Comparison of ENCODE assay signal across 8 cellular contexts in genomic region chr9:21402387-21403247, GRCh38. TPM values are rescaled to one million over a fixed set of nuclear protein-coding genes. Genes with fewer than 3 reads are reported as not detected.
DNase-seq lines count a peak whose midpoint lies in the region; ATAC-seq and TF ChIP-seq lines count a peak whose summit lies in the region.

No MANE protein-coding gene starts in this region.

- no peaks in the 10 kb centered on the region for H3K9me3 ChIP-seq in mucosa of rectum (ENCODE audit: control insufficient read depth in 2 of 2, low read length in 2 of 2)
- H3K9me3 ChIP-seq in vagina = no peaks in the 10 kb centered on the region

- peak overlapping the region; percentile 40 for H3K4me3 ChIP-seq in GM12864 (ENCODE audit: low read depth, low read length)
- peak overlapping the region; percentile 45 for H3K4me3 ChIP-seq in brain microvascular endothelial cell (ENCODE audit: low read depth, low read length)
- H3K4me3 ChIP-seq in mucosa of rectum (ENCODE audit: low read length in 2 of 2) = peak overlapping the region; percentile 14 to 51
- H3K4me3 ChIP-seq in vagina = peak overlapping the region; percentile 33 to 42

- no peak for TF ChIP-seq POLR2A in vagina (IDR thresholded peaks at IDR 0.05)

- H3K27ac ChIP-seq in brain microvascular endothelial cell (no peak overlapping the region), mucosa of rectum (ENCODE audit: low read depth in 2 of 2, low read length in 2 of 2) (no peak overlapping the region), vagina (no peak overlapping the region)

- in situ Hi-C loops in brain microvascular endothelial cell (cut with HindIII; ENCODE audit: low pct_ligation_motif_present, low sequenced_read_pairs) = no loop called here

- H3K27me3 ChIP-seq in brain microvascular endothelial cell (replicated peaks) (peaks cover 12% of the 10 kb centered on the region), mucosa of rectum (ENCODE audit: control insufficient read depth in 2 of 2, insufficient read depth in 2 of 2, low read length in 2 of 2) (peaks cover 8 to 16% of the 10 kb centered on the region in 2 donors), vagina (peaks cover 4% of the 10 kb centered on the region)

- TF ChIP-seq CTCF in GM12864 (IDR thresholded peaks at IDR 0.05; ENCODE audit: low read depth, low read length, missing control alignments) (peak; percentile 8), brain microvascular endothelial cell (IDR thresholded peaks at IDR 0.05; ENCODE audit: low read depth, low read length, missing control alignments) (peak; percentile 29), vagina (IDR thresholded peaks at IDR 0.05) (no peak)

- peaks cover 6% of the 10 kb centered on the region in 2 donors for H3K4me1 ChIP-seq in mucosa of rectum (ENCODE audit: control insufficient read depth in 2 of 2, insufficient read depth in 2 of 2, low read length in 2 of 2)
- H3K4me1 ChIP-seq in vagina = peaks cover 8% of the 10 kb centered on the region

- no peak overlapping the region for H3K9ac ChIP-seq in mucosa of rectum (ENCODE audit: low read depth in 1 of 2, low read length in 2 of 2)

- peak; percentile 56 for ATAC-seq in HG02623 (IDR thresholded peaks at IDR 0.05; ENCODE audit: unreplicated experiment)

- H3K36me3 ChIP-seq in brain microvascular endothelial cell (replicated peaks) (no peaks in the 10 kb centered on the region), mucosa of rectum (ENCODE audit: control insufficient read depth in 2 of 2, insufficient read depth in 2 of 2, low read length in 2 of 2) (no peaks in the 10 kb centered on the region), vagina (no peaks in the 10 kb centered on the region)

- intact Hi-C loops in vagina (cut with DNase I) = no loop called here

- no peak for DNase-seq in GM12864 (ENCODE audit: low read depth)
- no peak for DNase-seq in brain microvascular endothelial cell
- no peak for DNase-seq in vagina (ENCODE audit: extremely low spot score in 2 of 2)
- DNase-seq in NCI-H1092 treated with DMSO at 0.1 percent for 48 hours (lab: John Stamatoyannopoulos, UW) = no peak
- DNase-seq in stimulated activated CD4-positive, alpha-beta T cell treated with anti-CD3 and anti-CD28 coated beads, Interleukin-4, amount 100 ng/mL, for 4 hours = no peak
- no peak for DNase-seq in DMS79 treated with DMSO at 0.1 percent for 48 hours (lab: John Stamatoyannopoulos, UW)

RNA-seq across cellular contexts. Expression of gene IFNA8, which starts 6.3 kb away (rescaled TPM):
- not detected for total RNA-seq in vagina

RNA-seq across cellular contexts. Expression of gene IFNA2, which starts 17.4 kb away (rescaled TPM):
- total RNA-seq in vagina = not detected

RNA-seq across cellular contexts. Expression of gene IFNA13, which starts 34.8 kb away (rescaled TPM):
- not detected for total RNA-seq in vagina

RNA-seq across cellular contexts. Expression of gene IFNA1, which starts 37.6 kb away (rescaled TPM):
- not detected for total RNA-seq in vagina

RNA-seq across cellular contexts. Expression of gene IFNA6, which starts 51.9 kb away (rescaled TPM):
- total RNA-seq in vagina = not detected

Comparison
In these comparisons a context has a peak if more than half of its experiments do, and no peak if none do; other contexts are left out.
1. CTCF ChIP-seq: peak in GM12864 (single experiment) and brain microvascular endothelial cell (single experiment); none in vagina (0 of 3).
2. Peak in every context shown above with its lines, with median percentiles within 50 percentile points of each other: H3K4me3 ChIP-seq.